28 cellular contexts compared by ENCODE assay signal in the genomic region with DNA sequence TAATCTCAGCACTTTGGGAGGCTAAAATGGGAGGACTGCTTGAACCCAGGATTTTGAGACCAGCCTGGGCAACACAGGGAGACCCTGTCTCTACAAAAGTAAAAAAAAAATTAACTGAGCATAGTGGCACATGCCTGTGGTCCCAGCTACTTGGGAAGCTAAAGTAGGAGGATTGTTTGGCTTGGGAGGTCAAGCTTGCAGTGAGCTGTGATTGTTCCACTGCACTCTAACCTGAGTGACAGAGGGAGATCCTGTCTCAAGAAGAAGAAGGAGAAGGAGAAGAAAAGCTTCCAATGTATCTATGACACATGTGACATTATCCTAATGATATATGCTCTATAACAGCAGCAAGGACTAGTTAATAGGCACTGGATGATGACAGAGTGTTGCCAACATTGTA. TPM values are rescaled to one million over a fixed set of nuclear protein-coding genes. Genes with fewer than 3 reads are reported as not detected.
"Had no signal": no experiment of that assay in that cellular context is flagged by ENCODE, and none has a peak within 500 bp of the region (broad histone marks: within the 10 kb centered on the region; RNA-seq: fewer than 3 reads in every experiment).

No MANE protein-coding gene starts in this region.

- ATAC-seq: activated CD8-positive, alpha-beta T cell treated with anti-CD3 and anti-CD28 coated beads for 36 hours; activated T-cell treated with anti-CD3 and anti-CD28 coated beads, Interleukin-2, amount 50 U/mL, for 4 hours; activated T-helper 17 cell treated with anti-CD3 and anti-CD28 coated beads, Interleukin-2, amount 50 U/mL, for 72 hours; gastrocnemius medialis; left cardiac atrium; left ventricle myocardium superior; pancreas; psoas muscle; stimulated activated naive B cell treated with anti-CD40 and anti-IgM and Interleukin-4, amounts not matched to agents 10 μg/mL and 1 μg/mL and 100 μg/mL, for 72 hours; WTC11 had no signal

- H3K4me3 ChIP-seq: cardiac muscle cell, coronary artery, dorsolateral prefrontal cortex, gastrocnemius medialis, pancreas, psoas muscle, right atrium auricular region, suprapubic skin, transverse colon had no signal

- DNase-seq: activated CD4-positive, alpha-beta T cell treated with anti-CD3 and anti-CD28 coated beads, Interleukin-2, amount 50 U/mL, for 1 hour; activated CD8-positive, alpha-beta T cell treated with anti-CD3 and anti-CD28 coated beads for 36 hours; activated gamma-delta T cell treated with Interleukin-2 at 50 U/mL for 16 hours; activated naive CD4-positive, alpha-beta T cell treated with anti-CD3 and anti-CD28 coated beads, Interleukin-2, amount 50 U/mL, for 16 hours; activated T-cell treated with anti-CD3 and anti-CD28 coated beads, Interleukin-2, amount 50 U/mL, for 4 hours; amygdala; cerebellar nuclear complex; dorsolateral prefrontal cortex; effector memory CD4-positive, alpha-beta T cell; gastrocnemius medialis; glutamatergic neuron; islet precursor cell; left cardiac atrium; left ventricle myocardium superior; nephron progenitor cell; pancreas; psoas muscle; stimulated activated CD4-positive, alpha-beta T cell treated with anti-CD3 and anti-CD28 coated beads, Interleukin-15, amount 100 ng/mL, for 24 hours; stimulated activated CD4-positive, alpha-beta T cell treated with anti-CD3 and anti-CD28 coated beads, Interleukin-2, amount 100 ng/mL, for 24 hours; stimulated activated naive B cell treated with anti-CD40 and anti-IgM and Interleukin-4, amounts not matched to agents 10 μg/mL and 1 μg/mL and 100 μg/mL, for 72 hours; T-helper 2 cell; transverse colon had no signal

- H3K36me3 ChIP-seq: cardiac muscle cell, gastrocnemius medialis, pancreas, right atrium auricular region, suprapubic skin, transverse colon had no signal

- H3K9me3 ChIP-seq: gastrocnemius medialis, pancreas, psoas muscle, right atrium auricular region, suprapubic skin, transverse colon had no signal

- H3K27ac ChIP-seq: cardiac muscle cell, coronary artery, pancreas, psoas muscle, transverse colon had no signal

- H3K4me1 ChIP-seq: pancreas had no signal

- H3K27me3 ChIP-seq: gastrocnemius medialis, pancreas, right atrium auricular region, suprapubic skin, transverse colon had no signal

RNA-seq across cellular contexts. Expression of a gene that starts 20.1 kb away (rescaled TPM):
- total RNA-seq: activated CD8-positive, alpha-beta T cell treated with anti-CD3 and anti-CD28 coated beads for 36 hours; activated T-helper 17 cell treated with anti-CD3 and anti-CD28 coated beads, Interleukin-2, amount 50 U/mL, for 72 hours had no signal
